ENCODE assay signal across 17 cellular contexts in genomic region chr6:38259736-38260135, GRCh38.
DNase-seq lines count a peak whose midpoint lies in the region; TF ChIP-seq lines count a peak whose summit lies in the region.
"Had no signal": no experiment of that assay in that cellular context is flagged by ENCODE, and none has a peak within 500 bp of the region (broad histone marks: within the 10 kb centered on the region; RNA-seq: fewer than 3 reads in every experiment).

No MANE protein-coding gene starts in this region.

- H3K9ac ChIP-seq in endodermal cell (ENCODE audit: extremely low read depth, low read length, poor library complexity, severe bottlenecking): no peak overlapping the region

- H3K27me3 Mint-ChIP-seq in endodermal cell (ENCODE audit: insufficient read depth): peaks cover 45% of the 10 kb centered on the region
- H3K27me3 Mint-ChIP-seq: naive B cell had no signal

- TF ChIP-seq CTCF in endodermal cell (conservative IDR thresholded peaks at IDR 0.05): no peak

- H3K36me3 ChIP-seq in endodermal cell (ENCODE audit: control insufficient read depth, insufficient read depth, low read length): no peaks in the 10 kb centered on the region
- H3K36me3 ChIP-seq: right lobe of liver had no signal

- H3K4me1 ChIP-seq in endodermal cell (ENCODE audit: control insufficient read depth, insufficient read depth, low read length): peaks cover 16% of the 10 kb centered on the region
- H3K4me1 ChIP-seq: right lobe of liver had no signal

- no peak overlapping the region for H3K4me3 ChIP-seq in endodermal cell (ENCODE audit: low read length)
- H3K4me3 ChIP-seq: gastrocnemius medialis, right lobe of liver had no signal

- no peak overlapping the region for H3K27ac Mint-ChIP-seq in endodermal cell
- H3K27ac Mint-ChIP-seq: naive B cell had no signal

- H3K4me3 Mint-ChIP-seq in endodermal cell: no peak overlapping the region
- H3K4me3 Mint-ChIP-seq: naive B cell had no signal

- DNase-seq in CD1c-positive myeloid dendritic cell (ENCODE audit: extremely low spot score) (peak; percentile 13), HS-5 (ENCODE audit: low read depth) (peak; percentile 65), amniotic epithelial cell (ENCODE audit: low read depth) (peak; percentile 67), iris pigment epithelial cell (ENCODE audit: low read depth) (peak; percentile 82), 8988T (no peak), endodermal cell (no peak), H4 (ENCODE audit: low spot score) (no peak)
- DNase-seq: Caco-2, gastrocnemius medialis, kidney glomerular epithelial cell, naive B cell, NCI-H1092, NCI-H446 treated with DMSO at 0.1 percent for 48 hours, right lobe of liver, RPMI8226, substantia nigra, WERI-Rb-1 had no signal

- H3K36me3 Mint-ChIP-seq in endodermal cell (ENCODE audit: low read depth): peaks cover 7% of the 10 kb centered on the region

- H3K27ac ChIP-seq in endodermal cell (ENCODE audit: low read depth, low read length): no peak overlapping the region
- H3K27ac ChIP-seq: gastrocnemius medialis, right lobe of liver, WERI-Rb-1 had no signal

- H3K9me3 Mint-ChIP-seq in endodermal cell: no peaks in the 10 kb centered on the region

- no peaks in the 10 kb centered on the region for H3K9me3 ChIP-seq in endodermal cell (ENCODE audit: control insufficient read depth, low read length)
- H3K9me3 ChIP-seq: Caco-2, gastrocnemius medialis, right lobe of liver had no signal

- peaks cover 33% of the 10 kb centered on the region for H3K4me1 Mint-ChIP-seq in endodermal cell

- 87 to 93% methylated on average over 2 of the region's 2 CpGs for WGBS in endodermal cell (ENCODE audit: insufficient coverage in 1 of 2, insufficient read length in 1 of 2), 2 experiments

- peaks cover 41% of the 10 kb centered on the region for H3K27me3 ChIP-seq in endodermal cell (ENCODE audit: control insufficient read depth, insufficient read depth, low read length, poor library complexity, severe bottlenecking)
- H3K27me3 ChIP-seq: gastrocnemius medialis, right lobe of liver had no signal

Comparison
In these comparisons a context has a peak if more than half of its experiments do, and no peak if none do; other contexts are left out.
1. DNase-seq: peak in CD1c-positive myeloid dendritic cell (single experiment), HS-5 (single experiment), amniotic epithelial cell (single experiment) and iris pigment epithelial cell (single experiment); none in 8988T (single experiment), endodermal cell (single experiment) and H4 (single experiment).